ENCODE assay signal across 19 cellular contexts in genomic region chr1:241557551-241558193, GRCh38. TPM values are rescaled to one million over a fixed set of nuclear protein-coding genes. Genes with fewer than 3 reads are reported as not detected.
DNase-seq lines count a peak whose midpoint lies in the region; ATAC-seq lines count a peak whose summit lies in the region.
"Had no signal": no experiment of that assay in that cellular context is flagged by ENCODE, and none has a peak within 500 bp of the region (broad histone marks: within the 10 kb centered on the region; RNA-seq: fewer than 3 reads in every experiment).

No MANE protein-coding gene starts in this region.

- H3K4me1 Mint-ChIP-seq in CD8-positive, alpha-beta memory T cell: peaks cover 1 to 3% (median 2%) of the 10 kb centered on the region in 3 donors
- H3K4me1 Mint-ChIP-seq: GM23338 had no signal

- CTCF ChIA-PET in CD8-positive, alpha-beta memory T cell (lab: Charles Lee): no interaction called here

- H3K4me1 ChIP-seq in Karpas-422 (ENCODE audit: low read length) (peaks cover 19% of the 10 kb centered on the region), adipocyte (ENCODE audit: control insufficient read depth, insufficient read depth, low read length) (no peaks in the 10 kb centered on the region)
- H3K4me1 ChIP-seq in CD8-positive, alpha-beta memory T cell (ENCODE audit: insufficient read depth, low read length): peaks cover under 1% of the 10 kb centered on the region
- H3K4me1 ChIP-seq: Caco-2 had no signal

- H4K20me1 ChIP-seq in Karpas-422 (ENCODE audit: insufficient read depth, low read depth, low read length): no peaks in the 10 kb centered on the region

- H3K36me3 Mint-ChIP-seq in CD8-positive, alpha-beta memory T cell: peaks cover 0 to 1% (median 0%) of the 10 kb centered on the region in 3 donors

- no peaks in the 10 kb centered on the region for H3K36me3 ChIP-seq in Karpas-422 (ENCODE audit: insufficient read depth, low read length)
- no peaks in the 10 kb centered on the region for H3K36me3 ChIP-seq in adipocyte (ENCODE audit: control insufficient read depth, insufficient read depth, low read length, severe bottlenecking)
- no peaks in the 10 kb centered on the region for H3K36me3 ChIP-seq in CD8-positive, alpha-beta memory T cell (ENCODE audit: insufficient read depth, low read length)

- H3K27ac Mint-ChIP-seq in CD8-positive, alpha-beta memory T cell: no peak overlapping the region

- no peaks in the 10 kb centered on the region for H3K9me2 ChIP-seq in Karpas-422 (replicated peaks; ENCODE audit: insufficient read depth, low read length)
- H3K9me2 ChIP-seq: SK-N-SH had no signal

- POLR2A ChIA-PET in CD8-positive, alpha-beta memory T cell (lab: Charles Lee): no interaction called here

- H3K27ac ChIP-seq in Karpas-422 (ENCODE audit: low read length): no peak overlapping the region
- H3K27ac ChIP-seq in CD8-positive, alpha-beta memory T cell (ENCODE audit: low read depth, low read length): no peak overlapping the region

- H3K27me3 ChIP-seq in Karpas-422 (ENCODE audit: low read length) (no peaks in the 10 kb centered on the region), adipocyte (replicated peaks; ENCODE audit: control insufficient read depth, insufficient read depth, low read length) (no peaks in the 10 kb centered on the region)
- H3K27me3 ChIP-seq in CD8-positive, alpha-beta memory T cell (ENCODE audit: insufficient read depth, low read length, poor library complexity, severe bottlenecking): no peaks in the 10 kb centered on the region

- in situ Hi-C loops in ACHN (cut with HindIII; ENCODE audit: low pct_ligation_motif_present, low pct_unique_long_range_greater_than_20kb, low sequenced_read_pairs): no loop called here

- no peaks in the 10 kb centered on the region for H3K79me2 ChIP-seq in Karpas-422 (ENCODE audit: low read length)

- H3K4me2 ChIP-seq in Karpas-422 (ENCODE audit: low read depth, low read length, poor library complexity, severe bottlenecking): no peak overlapping the region
- H3K4me2 ChIP-seq: GM23338, SK-N-SH had no signal

- H3K9me3 Mint-ChIP-seq in CD8-positive, alpha-beta memory T cell: no peaks in the 10 kb centered on the region
- H3K9me3 Mint-ChIP-seq: GM23338 had no signal

- H3K4me3 Mint-ChIP-seq in CD8-positive, alpha-beta memory T cell: no peak overlapping the region
- H3K4me3 Mint-ChIP-seq: GM23338 had no signal

- DNase-seq in Karpas-422 (no peak), adipocyte (ENCODE audit: low read depth) (peak; percentile 2), kidney glomerular epithelial cell (lab: John Stamatoyannopoulos, UW) (peak; percentile 19), renal cortical epithelial cell (ENCODE audit: low read depth) (peak; percentile 75), SHP77 (lab: John Stamatoyannopoulos, UW) (no peak), ACHN (no peak)
- no peak for DNase-seq in CD8-positive, alpha-beta memory T cell
- DNase-seq: Caco-2, DMS153, HCEC 1CT, NCI-H1105, NCI-H2081, NCI-H2171 treated with DMSO at 0.1 percent for 48 hours, NCI-H446 treated with DMSO at 0.1 percent for 48 hours, Right ventricle myocardium superior, SK-N-SH had no signal

- peaks cover 5 to 18% of the 10 kb centered on the region in 2 donors for H3K27me3 Mint-ChIP-seq in CD8-positive, alpha-beta memory T cell

- H3K9ac ChIP-seq in Karpas-422 (ENCODE audit: low read length) (no peak overlapping the region), adipocyte (ENCODE audit: low read length) (no peak overlapping the region)
- H3K9ac ChIP-seq: SK-N-SH had no signal

- no peaks in the 10 kb centered on the region for H3K9me3 ChIP-seq in Karpas-422 (ENCODE audit: low read length)
- no peaks in the 10 kb centered on the region for H3K9me3 ChIP-seq in adipocyte (ENCODE audit: control insufficient read depth, low read length)
- H3K9me3 ChIP-seq in CD8-positive, alpha-beta memory T cell (ENCODE audit: low read length): no peaks in the 10 kb centered on the region
- H3K9me3 ChIP-seq: Caco-2, SK-N-SH had no signal

- H2AFZ ChIP-seq in Karpas-422 (ENCODE audit: low read length): peak overlapping the region; percentile 55
- H2AFZ ChIP-seq: GM23338 had no signal

- ATAC-seq in GM19452 (IDR thresholded peaks at IDR 0.05; ENCODE audit: unreplicated experiment): no peak
- ATAC-seq: GM12878, GM23338 had no signal

- H3K4me3 ChIP-seq in Karpas-422 (ENCODE audit: low read length) (no peak overlapping the region), adipocyte (ENCODE audit: low read length) (no peak overlapping the region)
- no peak overlapping the region for H3K4me3 ChIP-seq in CD8-positive, alpha-beta memory T cell (ENCODE audit: low read length)
- H3K4me3 ChIP-seq: GM12878, GM23338 had no signal

RNA-seq across cellular contexts. Expression of gene KMO, which starts 25.5 kb away (rescaled TPM):
- 2.8 and 5.8 TPM in 2 replicates for total RNA-seq in Karpas-422 (2014; rRNA removed; shearing (Covaris generic); ENCODE audit: low replicate concordance)
- 2.8 and 11.3 TPM in 2 replicates for total RNA-seq in renal cortical epithelial cell
- total RNA-seq in CD8-positive, alpha-beta memory T cell: 1 to 10 TPM in 1 of 2 experiments, under 1 TPM in 1; 0.60 to 1.4 TPM
- polyA plus RNA-seq in CD8-positive, alpha-beta memory T cell: 0.06 TPM
- total RNA-seq: Caco-2, GM23338 had no signal
- polyA plus RNA-seq: SK-N-SH had no signal

RNA-seq across cellular contexts. Expression of gene FH, which starts 38.1 kb away (rescaled TPM):
- 40.3 and 58.3 TPM in 2 replicates for total RNA-seq in Karpas-422 (2014; rRNA removed; shearing (Covaris generic); ENCODE audit: low replicate concordance)
- total RNA-seq in renal cortical epithelial cell: 85.8 TPM in 2 replicates
- total RNA-seq in CD8-positive, alpha-beta memory T cell: 100 to 1,000 TPM in 1 of 2 experiments, 10 to 100 TPM in 1; 99.8 to 101 TPM
- polyA plus RNA-seq in CD8-positive, alpha-beta memory T cell: 27.2 TPM

Comparison
In these comparisons a context has a peak if more than half of its experiments do, and no peak if none do; other contexts are left out.
1. DNase-seq: peak in adipocyte (single experiment), kidney glomerular epithelial cell (single experiment) and renal cortical epithelial cell (single experiment); none in Karpas-422 (single experiment), SHP77 (0 of 2), ACHN (single experiment) and CD8-positive, alpha-beta memory T cell (0 of 5).